Comparison of ENCODE assay signal across 10 cellular contexts in the genomic region with DNA sequence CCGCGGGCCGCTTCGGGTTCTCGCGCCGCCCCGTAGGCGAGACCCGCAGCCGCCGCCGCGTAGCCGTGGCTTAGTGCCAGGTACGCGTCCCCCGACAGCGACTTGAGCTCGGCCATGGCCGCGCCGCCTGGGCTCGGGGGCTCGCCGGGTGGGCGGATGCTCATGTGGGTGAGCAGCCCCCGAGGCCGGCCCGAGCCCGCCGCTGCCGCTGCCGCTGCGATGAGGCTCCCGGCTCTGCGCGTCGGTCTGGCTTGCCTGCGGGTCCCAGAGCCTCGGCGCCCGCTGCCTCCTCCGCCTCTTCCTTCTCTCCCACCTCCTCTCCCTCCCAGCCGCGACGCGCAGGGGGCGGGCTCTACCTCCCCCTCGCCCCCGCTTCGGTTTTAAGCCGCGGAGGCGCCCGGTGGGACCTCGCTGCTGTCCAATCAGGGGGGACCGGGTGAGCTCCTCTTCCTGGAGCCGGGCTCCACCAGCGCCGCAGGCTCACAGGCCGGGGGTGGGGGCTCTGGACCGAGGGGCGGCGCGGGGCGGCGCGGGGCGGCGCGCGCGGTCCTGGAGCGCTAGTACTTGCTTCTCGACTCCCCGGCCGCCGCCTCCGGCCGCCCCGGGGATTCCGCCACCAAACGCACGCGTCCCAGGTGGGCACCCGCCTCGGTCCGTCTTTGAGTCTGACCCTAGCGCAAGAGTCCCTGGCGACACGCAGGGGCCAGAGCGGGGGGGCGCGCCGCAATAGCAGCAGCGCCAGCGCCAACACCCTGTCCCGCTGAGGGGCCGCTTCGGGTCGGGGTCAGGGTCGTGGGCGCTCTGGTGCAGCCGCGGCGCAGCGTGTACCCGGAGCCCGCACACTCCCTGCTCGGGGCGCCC. TPM values are rescaled to one million over a fixed set of nuclear protein-coding genes. Genes with fewer than 3 reads are reported as not detected.
DNase-seq lines count a peak whose midpoint lies in the region; ATAC-seq and TF ChIP-seq lines count a peak whose summit lies in the region.
"Had no signal": no experiment of that assay in that cellular context is flagged by ENCODE, and none has a peak within 500 bp of the region (broad histone marks: within the 10 kb centered on the region; RNA-seq: fewer than 3 reads in every experiment).

A gene (minus strand): TSS at position 354 of the 861 bp plus-strand sequence. CDS start 190 bp downstream, at position 164.

- H3K36me3 Mint-ChIP-seq in activated CD8-positive, alpha-beta memory T cell treated with anti-CD3 and anti-CD28 coated beads, Interleukin-2, amount 10 ng/mL, durations not matched to agents 7 days and 5 days, result no peaks in the 10 kb centered on the region
- H3K36me3 Mint-ChIP-seq in stimulated activated memory B cell treated with anti-CD40 and anti-IgM and Interleukin-4, amounts not matched to agents 10 μg/mL and 1 μg/mL and 100 μg/mL, for 72 hours, result no peaks in the 10 kb centered on the region

- H3K27ac Mint-ChIP-seq in activated CD8-positive, alpha-beta memory T cell treated with anti-CD3 and anti-CD28 coated beads, Interleukin-2, amount 10 ng/mL, durations not matched to agents 7 days and 5 days, result peak within 1 kb of the TSS; percentile 40
- H3K27ac Mint-ChIP-seq in stimulated activated memory B cell treated with anti-CD40 and anti-IgM and Interleukin-4, amounts not matched to agents 10 μg/mL and 1 μg/mL and 100 μg/mL, for 72 hours, result peak within 1 kb of the TSS; percentile 48

- intact Hi-C loops in esophagus muscularis mucosa (cut with DNase I), result loop anchor here (5.0 kb wide), 1 partner anchor 105 kb away; no protein-coding TSS in a partner anchor
- intact Hi-C loops in posterior vena cava (cut with DNase I), result loop anchor here (5.0 to 10.0 kb wide), 2 partner anchors 112 to 135 kb away; no protein-coding TSS in a partner anchor

- H3K9me3 ChIP-seq in esophagus muscularis mucosa, result no peaks in the 10 kb centered on the region
- H3K9me3 ChIP-seq: BE2C had no signal

- DNase-seq in activated CD8-positive, alpha-beta memory T cell treated with anti-CD3 and anti-CD28 coated beads, Interleukin-2, amount 10 ng/mL, durations not matched to agents 7 days and 5 days, result no peak
- no peak for DNase-seq in activated CD8-positive, alpha-beta memory T cell treated with anti-CD3 and anti-CD28 coated beads, Interleukin-2, amount 50 U/mL, for 4 hours
- DNase-seq in NCI-H1105 treated with DMSO at 0.1 percent for 48 hours (lab: John Stamatoyannopoulos, UW) (peak; percentile 63), esophagus muscularis mucosa (ENCODE audit: extremely low spot score) (no peak), posterior vena cava (ENCODE audit: low spot score) (no peak)
- DNase-seq: BE2C had no signal

- H3K4me1 Mint-ChIP-seq in activated CD8-positive, alpha-beta memory T cell treated with anti-CD3 and anti-CD28 coated beads, Interleukin-2, amount 10 ng/mL, durations not matched to agents 7 days and 5 days, result peaks cover 22% of the 10 kb centered on the region
- H3K4me1 Mint-ChIP-seq in stimulated activated memory B cell treated with anti-CD40 and anti-IgM and Interleukin-4, amounts not matched to agents 10 μg/mL and 1 μg/mL and 100 μg/mL, for 72 hours, result peaks cover 31% of the 10 kb centered on the region

- H3K27ac ChIP-seq in esophagus muscularis mucosa (replicated peaks in 1 of 4), result no peak within 1 kb of the TSS

- no peak for ATAC-seq in activated CD8-positive, alpha-beta memory T cell treated with anti-CD3 and anti-CD28 coated beads, Interleukin-2, amount 10 ng/mL, durations not matched to agents 7 days and 5 days
- ATAC-seq in stimulated activated memory B cell treated with anti-CD40 and anti-IgM and Interleukin-4, amounts not matched to agents 10 μg/mL and 1 μg/mL and 100 μg/mL, for 72 hours, result no peak
- no peak for ATAC-seq in HG02610 (IDR thresholded peaks at IDR 0.05; ENCODE audit: unreplicated experiment)
- ATAC-seq in HG02884 (IDR thresholded peaks at IDR 0.05; ENCODE audit: unreplicated experiment), result no peak

- TF ChIP-seq EP300 in esophagus muscularis mucosa (IDR thresholded peaks at IDR 0.05), result no peak

- no peak for TF ChIP-seq CTCF in esophagus muscularis mucosa (IDR thresholded peaks at IDR 0.05)

- peaks cover 19 to 100% (median 75%) of the 10 kb centered on the region in 4 donors for H3K27me3 ChIP-seq in esophagus muscularis mucosa

- peaks cover 20 to 57% (median 44%) of the 10 kb centered on the region in 4 donors for H3K4me1 ChIP-seq in esophagus muscularis mucosa
- H3K4me1 ChIP-seq: BE2C had no signal

- H3K4me3 ChIP-seq in esophagus muscularis mucosa, result peak within 1 kb of the TSS; percentile 2 to 35 (median 22)

- 0% methylated on average over 9 of the region's 112 CpGs for WGBS in esophagus muscularis mucosa

- CTCF ChIA-PET in activated CD8-positive, alpha-beta memory T cell treated with anti-CD3 and anti-CD28 coated beads, Interleukin-2, amount 10 ng/mL, durations not matched to agents 7 days and 5 days (lab: Charles Lee), result interaction anchor here (3.6 kb wide), 1 partner anchor 36 kb away, joined by 27 read pairs; no protein-coding TSS in a partner anchor

- H3K27me3 Mint-ChIP-seq in activated CD8-positive, alpha-beta memory T cell treated with anti-CD3 and anti-CD28 coated beads, Interleukin-2, amount 10 ng/mL, durations not matched to agents 7 days and 5 days, result peaks cover 72% of the 10 kb centered on the region
- H3K27me3 Mint-ChIP-seq in stimulated activated memory B cell treated with anti-CD40 and anti-IgM and Interleukin-4, amounts not matched to agents 10 μg/mL and 1 μg/mL and 100 μg/mL, for 72 hours, result peaks cover 73% of the 10 kb centered on the region

- H3K36me3 ChIP-seq in esophagus muscularis mucosa, result no peaks in the 10 kb centered on the region
- H3K36me3 ChIP-seq: BE2C had no signal

- no peak within 1 kb of the TSS for H3K4me3 Mint-ChIP-seq in activated CD8-positive, alpha-beta memory T cell treated with anti-CD3 and anti-CD28 coated beads, Interleukin-2, amount 10 ng/mL, durations not matched to agents 7 days and 5 days
- H3K4me3 Mint-ChIP-seq in stimulated activated memory B cell treated with anti-CD40 and anti-IgM and Interleukin-4, amounts not matched to agents 10 μg/mL and 1 μg/mL and 100 μg/mL, for 72 hours, result peak within 1 kb of the TSS; percentile 14

- no peaks in the 10 kb centered on the region for H3K9me3 Mint-ChIP-seq in activated CD8-positive, alpha-beta memory T cell treated with anti-CD3 and anti-CD28 coated beads, Interleukin-2, amount 10 ng/mL, durations not matched to agents 7 days and 5 days (ENCODE audit: low read depth)
- H3K9me3 Mint-ChIP-seq in stimulated activated memory B cell treated with anti-CD40 and anti-IgM and Interleukin-4, amounts not matched to agents 10 μg/mL and 1 μg/mL and 100 μg/mL, for 72 hours, result no peaks in the 10 kb centered on the region

- no peak for TF ChIP-seq POLR2A in esophagus muscularis mucosa (IDR thresholded peaks at IDR 0.05; ENCODE audit: low read depth)

RNA-seq across cellular contexts. Expression of the gene that starts here (rescaled TPM):
- total RNA-seq in activated CD8-positive, alpha-beta memory T cell treated with anti-CD3 and anti-CD28 coated beads, Interleukin-2, amount 10 ng/mL, durations not matched to agents 7 days and 5 days, result not detected
- total RNA-seq in esophagus muscularis mucosa (not detected), posterior vena cava (not detected)
- total RNA-seq: renal cortical epithelial cell had no signal
